15 cellular contexts compared by ENCODE assay signal in genomic region chr22:36464715-36465231, GRCh38. TPM values are rescaled to one million over a fixed set of nuclear protein-coding genes. Genes with fewer than 3 reads are reported as not detected.
A peak's percentile ranks its signal among the peaks of the same experiment; 100 is the strongest.
DNase-seq lines count a peak whose midpoint lies in the region; ATAC-seq, FAIRE-seq and TF ChIP-seq lines count a peak whose summit lies in the region.
"Had no signal": no experiment of that assay in that cellular context is flagged by ENCODE, and none has a peak within 500 bp of the region (broad histone marks: within the 10 kb centered on the region; RNA-seq: fewer than 3 reads in every experiment).

No MANE protein-coding gene starts in this region.

- no peaks in the 10 kb centered on the region for H3K27me3 ChIP-seq in BLaER1 treated with 17β-estradiol and CSF1 and Interleukin-3, amounts not matched to agents 10 nM and 100 nM
- H3K27me3 ChIP-seq in astrocyte (ENCODE audit: insufficient read depth, low read length) (no peaks in the 10 kb centered on the region), left lung (no peaks in the 10 kb centered on the region)

- peak overlapping the region; percentile 99 for H3K27ac Mint-ChIP-seq in astrocyte (ENCODE audit: unreplicated experiment)
- H3K27ac Mint-ChIP-seq: B cell; natural killer cell treated with Interleukin-12 subunit alpha and Interleukin-12 subunit beta and Interleukin-15 and Interleukin-18, amount 100 ng/mL, for 72 hours had no signal

- no peak overlapping the region for H2AFZ ChIP-seq in astrocyte (ENCODE audit: low read depth, low read length)

- peak overlapping the region in 10 of 11 experiments; percentile 77 to 98 (median 91); a peak in 19 of 22 replicates for H3K4me2 ChIP-seq in BLaER1 treated with 17β-estradiol and CSF1 and Interleukin-3, amounts not matched to agents 10 nM and 100 nM
- H3K4me2 ChIP-seq in astrocyte (ENCODE audit: low read length): peak overlapping the region; percentile 21

- TF ChIP-seq CTCF in astrocyte (IDR thresholded peaks at IDR 0.05; ENCODE audit: insufficient read depth, low read depth, low read length) (no peak), left lung (IDR thresholded peaks at IDR 0.05) (no peak)

- no peaks in the 10 kb centered on the region for H3K9me3 ChIP-seq in BLaER1 treated with 17β-estradiol and CSF1 and Interleukin-3, amounts not matched to agents 10 nM and 100 nM (replicated peaks in 1 of 11)
- H3K9me3 ChIP-seq in astrocyte (ENCODE audit: insufficient read depth, low read depth, low read length) (no peaks in the 10 kb centered on the region), left lung (no peaks in the 10 kb centered on the region)

- peaks cover 54% of the 10 kb centered on the region for H3K4me1 Mint-ChIP-seq in astrocyte (ENCODE audit: low read depth, unreplicated experiment)

- peak overlapping the region in 8 of 11 experiments; percentile 91 to 98 (median 94); a peak in 15 of 22 replicates for H3K27ac ChIP-seq in BLaER1 treated with 17β-estradiol and CSF1 and Interleukin-3, amounts not matched to agents 10 nM and 100 nM
- peak overlapping the region; percentile 98 for H3K27ac ChIP-seq in astrocyte (ENCODE audit: low read depth, low read length)
- H3K27ac ChIP-seq in left lung: peak overlapping the region; percentile 77 to 86
- peak overlapping the region in 19 of 21 experiments; percentile 15 to 85 (median 72) for H3K27ac ChIP-seq in skin epidermis

- no peaks in the 10 kb centered on the region for H3K27me3 Mint-ChIP-seq in astrocyte (ENCODE audit: low read depth, unreplicated experiment)
- H3K27me3 Mint-ChIP-seq: B cell; natural killer cell treated with Interleukin-12 subunit alpha and Interleukin-12 subunit beta and Interleukin-15 and Interleukin-18, amount 100 ng/mL, for 72 hours had no signal

- H3K9ac ChIP-seq in BLaER1 treated with 17β-estradiol and CSF1 and Interleukin-3, amounts not matched to agents 10 nM and 100 nM: peak overlapping the region in 3 of 11 experiments; percentile 17 to 83 (median 79); a peak in 5 of 22 replicates
- peak overlapping the region; percentile 81 for H3K9ac ChIP-seq in astrocyte (ENCODE audit: low read length)

- DNase-seq in astrocyte (ENCODE audit: low read depth): no peak
- no peak for DNase-seq in left lung
- no peak for DNase-seq in NCI-H526 (lab: John Stamatoyannopoulos, UW)
- DNase-seq: GDM1; NCI-H146; stimulated activated CD4-positive, alpha-beta T cell treated with anti-CD3 and anti-CD28 coated beads, Interleukin-1b, Interleukin-23, amount 100 ng/mL, for 48 hours; stimulated activated naive CD8-positive, alpha-beta T cell treated with anti-CD3 and anti-CD28 coated beads, Interleukin-15, Interleukin-2, amounts not matched to agents 100 U/mL and 50 U/mL, for 24 hours had no signal

- H3K36me3 Mint-ChIP-seq in astrocyte (ENCODE audit: low read depth, unreplicated experiment): peaks cover 3% of the 10 kb centered on the region
- H3K36me3 Mint-ChIP-seq: natural killer cell treated with Interleukin-12 subunit alpha and Interleukin-12 subunit beta and Interleukin-15 and Interleukin-18, amount 100 ng/mL, for 72 hours had no signal

- ATAC-seq in left lung (no peak), HG02973 (IDR thresholded peaks at IDR 0.05; ENCODE audit: unreplicated experiment) (no peak), HG02798 (IDR thresholded peaks at IDR 0.05; ENCODE audit: poor library complexity, unreplicated experiment) (no peak), GM19397 (IDR thresholded peaks at IDR 0.05; ENCODE audit: unreplicated experiment) (no peak)
- ATAC-seq: natural killer cell treated with Interleukin-12 subunit alpha and Interleukin-12 subunit beta and Interleukin-15 and Interleukin-18, amount 100 ng/mL, for 72 hours; stimulated activated naive CD8-positive, alpha-beta T cell treated with anti-CD3 and anti-CD28 coated beads, Interleukin-15, Interleukin-2, amounts not matched to agents 100 U/mL and 50 U/mL, for 24 hours had no signal

- peaks cover 0 to 11% (median 0%) of the 10 kb centered on the region in 11 experiments; a peak in 3 of 22 replicates for H3K36me3 ChIP-seq in BLaER1 treated with 17β-estradiol and CSF1 and Interleukin-3, amounts not matched to agents 10 nM and 100 nM
- no peaks in the 10 kb centered on the region for H3K36me3 ChIP-seq in astrocyte (ENCODE audit: insufficient read depth, low read length)
- peaks cover 0 to 4% of the 10 kb centered on the region in 2 donors for H3K36me3 ChIP-seq in left lung

- peaks cover 48 to 95% (median 88%) of the 10 kb centered on the region in 10 experiments for H3K4me1 ChIP-seq in BLaER1 treated with 17β-estradiol and CSF1 and Interleukin-3, amounts not matched to agents 10 nM and 100 nM
- H3K4me1 ChIP-seq in astrocyte (ENCODE audit: insufficient read depth, low read length) (peaks cover 62% of the 10 kb centered on the region), left lung (peaks cover 49 to 74% of the 10 kb centered on the region in 2 donors)

- no peaks in the 10 kb centered on the region for H4K20me1 ChIP-seq in BLaER1 treated with 17β-estradiol and CSF1 and Interleukin-3, amounts not matched to agents 10 nM and 100 nM
- H4K20me1 ChIP-seq in astrocyte (ENCODE audit: insufficient read depth, low read length): no peaks in the 10 kb centered on the region

- intact Hi-C loops in left lung (cut with DNase I): loop anchor here (10.0 kb wide), 1 partner anchor 140 kb away; no protein-coding TSS in a partner anchor

- no peak overlapping the region for H3K4me3 Mint-ChIP-seq in astrocyte (ENCODE audit: unreplicated experiment)
- H3K4me3 Mint-ChIP-seq: B cell; natural killer cell treated with Interleukin-12 subunit alpha and Interleukin-12 subunit beta and Interleukin-15 and Interleukin-18, amount 100 ng/mL, for 72 hours had no signal

- H3K79me2 ChIP-seq in astrocyte (ENCODE audit: insufficient read depth, low read length): peaks cover 26% of the 10 kb centered on the region

- H3K4me3 ChIP-seq in BLaER1 treated with 17β-estradiol and CSF1 and Interleukin-3, amounts not matched to agents 10 nM and 100 nM: no peak overlapping the region
- H3K4me3 ChIP-seq in astrocyte (ENCODE audit: insufficient read depth, low read depth, low read length): no peak overlapping the region
- H3K4me3 ChIP-seq in left lung: no peak overlapping the region
- no peak overlapping the region for H3K4me3 ChIP-seq in skin epidermis

- no peak for FAIRE-seq in astrocyte (lab: Jason Lieb, UNC)
- FAIRE-seq: endometrium had no signal

- no peaks in the 10 kb centered on the region for H3K9me3 Mint-ChIP-seq in astrocyte (ENCODE audit: unreplicated experiment)
- H3K9me3 Mint-ChIP-seq: natural killer cell treated with Interleukin-12 subunit alpha and Interleukin-12 subunit beta and Interleukin-15 and Interleukin-18, amount 100 ng/mL, for 72 hours had no signal

RNA-seq across cellular contexts. Expression of gene TXN2, which starts 16.7 kb away (rescaled TPM):
- total RNA-seq in astrocyte (56.4 and 61.0 TPM in 2 replicates), left lung (10 to 100 TPM; 64.4 to 65.3 TPM)

RNA-seq across cellular contexts. Expression of gene FOXRED2, which starts 42.1 kb away (rescaled TPM):
- total RNA-seq in astrocyte (5.3 and 5.9 TPM in 2 replicates), left lung (10 to 100 TPM; 17.2 to 22.1 TPM)
